ENCODE assay signal across 9 cellular contexts in the genomic region with DNA sequence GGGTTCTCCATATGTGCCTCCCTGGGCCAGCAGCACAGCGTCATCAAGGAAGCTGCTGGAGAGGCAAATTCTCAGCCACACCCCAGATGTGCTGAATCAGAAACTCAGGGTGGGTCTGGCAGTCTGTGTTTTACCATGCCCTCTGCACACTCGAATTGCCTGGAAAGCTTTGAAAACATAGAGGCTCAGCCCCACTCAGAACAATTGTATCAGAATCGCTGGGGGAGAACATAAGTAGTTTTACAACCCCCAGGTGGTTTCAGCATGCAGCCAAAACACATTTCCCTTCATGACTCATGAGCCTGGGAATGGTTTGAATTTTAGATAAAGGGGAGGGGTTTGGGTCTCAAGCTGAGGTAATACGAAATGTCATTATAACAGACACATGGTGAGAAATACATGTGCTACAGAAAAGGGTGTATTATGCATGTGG. TPM values are rescaled to one million over a fixed set of nuclear protein-coding genes. Genes with fewer than 3 reads are reported as not detected.
A peak's percentile ranks its signal among the peaks of the same experiment; 100 is the strongest.
DNase-seq lines count a peak whose midpoint lies in the region; TF ChIP-seq lines count a peak whose summit lies in the region.
"Had no signal": no experiment of that assay in that cellular context is flagged by ENCODE, and none has a peak within 500 bp of the region (broad histone marks: within the 10 kb centered on the region; RNA-seq: fewer than 3 reads in every experiment).

No MANE protein-coding gene starts in this region.

- H3K36me3 ChIP-seq in HEK293 (ENCODE audit: control insufficient read depth in 2 of 2, insufficient read depth in 1 of 2, low read length in 2 of 2): no peaks in the 10 kb centered on the region
- H3K36me3 ChIP-seq in SJCRH30: no peaks in the 10 kb centered on the region
- H3K36me3 ChIP-seq in thymus (ENCODE audit: control insufficient read depth, insufficient read depth): no peaks in the 10 kb centered on the region
- H3K36me3 ChIP-seq: prostate gland had no signal

- intact Hi-C loops in cardiac septum (cut with DNase I): no loop called here

- H3K27me3 ChIP-seq in SJCRH30 (no peaks in the 10 kb centered on the region), thymus (ENCODE audit: control insufficient read depth, insufficient read depth) (no peaks in the 10 kb centered on the region)

- no peaks in the 10 kb centered on the region for H3K4me1 ChIP-seq in HEK293 (ENCODE audit: control insufficient read depth, insufficient read depth, low read length)
- H3K4me1 ChIP-seq in SJCRH30: peaks cover 26% of the 10 kb centered on the region
- no peaks in the 10 kb centered on the region for H3K4me1 ChIP-seq in thymus (ENCODE audit: control insufficient read depth, insufficient read depth, low read length)
- H3K4me1 ChIP-seq: prostate gland had no signal

- POLR2A ChIA-PET in HEK293 (lab: Yijun Ruan, JAX): no interaction called here

- H3K9me3 ChIP-seq in HEK293 (ENCODE audit: control insufficient read depth, insufficient read depth, low read depth, low read length) (no peaks in the 10 kb centered on the region), SJCRH30 (replicated peaks) (no peaks in the 10 kb centered on the region), thymus (ENCODE audit: control insufficient read depth) (no peaks in the 10 kb centered on the region)
- H3K9me3 ChIP-seq: prostate gland had no signal

- H3K4me3 ChIP-seq in HEK293 (ENCODE audit: low read depth, low read length): no peak overlapping the region
- H3K4me3 ChIP-seq in SJCRH30: no peak overlapping the region
- H3K4me3 ChIP-seq in thymus (ENCODE audit: low read length): no peak overlapping the region
- H3K4me3 ChIP-seq: prostate gland had no signal

- CTCF ChIA-PET in HEK293 (lab: Yijun Ruan, JAX): interaction anchor here (0.6 to 0.7 kb wide), 2 partner anchors 123 to 1125 kb away, joined by 3 read pairs; partner anchors contain the start of gene KIAA1143

- 82% methylated on average over 4 of the region's 4 CpGs for WGBS in thymus

- H3K27ac ChIP-seq in HEK293 (ENCODE audit: extremely low read depth, low read depth, low read length): no peak overlapping the region
- no peak overlapping the region; the same call in 1 of the 2 replicates for H3K27ac ChIP-seq in SJCRH30
- H3K27ac ChIP-seq in thymus (ENCODE audit: low read depth): peak overlapping the region; percentile 71
- H3K27ac ChIP-seq: prostate gland had no signal

- DNase-seq in SJCRH30 (peak; percentile 19 to 35), fibroblast of peridontal ligament (ENCODE audit: extremely low read depth) (peak; percentile 93), anterior cingulate cortex (lab: John Stamatoyannopoulos, UW) (no peak), cardiac septum (ENCODE audit: low spot score) (no peak)
- no peak for DNase-seq in central memory CD4-positive, alpha-beta T cell
- DNase-seq: hippocampal formation had no signal

- no peak for TF ChIP-seq CTCF in HEK293 (tag by site-specific recombination; IDR thresholded peaks at IDR 0.05)

TF ChIP-seq in HEK293, 187 proteins besides CTCF, POLR2A, EP300 and RAD21 (continues in another document):
- peak; percentile 57; the same call in 1 of the 2 replicates for TF ChIP-seq KLF8 (tag by site-specific recombination; IDR thresholded peaks at IDR 0.05)
- TF ChIP-seq ZNF184 (tag by site-specific recombination; IDR thresholded peaks at IDR 0.05): peak; percentile 66
- TF ChIP-seq ZBTB21 (tag by site-specific recombination; IDR thresholded peaks at IDR 0.05): peak; percentile 60
- no peak for TF ChIP-seq RBAK (tag by site-specific recombination; IDR thresholded peaks at IDR 0.05)
- TF ChIP-seq IKZF3 (tag by site-specific recombination; IDR thresholded peaks at IDR 0.05): 0 out of 2 replicates have a peak, but pooled peaks have one; percentile 18
- no peak for TF ChIP-seq ZNF555 (tag by site-specific recombination; conservative IDR thresholded peaks at IDR 0.05)
- TF ChIP-seq ZNF239 (tag by site-specific recombination; IDR thresholded peaks at IDR 0.05): no peak
- TF ChIP-seq ZNF843 (tag by site-specific recombination; IDR thresholded peaks at IDR 0.05): 0 out of 2 replicates have a peak, but pooled peaks have one; percentile 48
- TF ChIP-seq ZIC2 (tag by site-specific recombination; IDR thresholded peaks at IDR 0.05): peak; percentile 72
- TF ChIP-seq, protein P1, sequence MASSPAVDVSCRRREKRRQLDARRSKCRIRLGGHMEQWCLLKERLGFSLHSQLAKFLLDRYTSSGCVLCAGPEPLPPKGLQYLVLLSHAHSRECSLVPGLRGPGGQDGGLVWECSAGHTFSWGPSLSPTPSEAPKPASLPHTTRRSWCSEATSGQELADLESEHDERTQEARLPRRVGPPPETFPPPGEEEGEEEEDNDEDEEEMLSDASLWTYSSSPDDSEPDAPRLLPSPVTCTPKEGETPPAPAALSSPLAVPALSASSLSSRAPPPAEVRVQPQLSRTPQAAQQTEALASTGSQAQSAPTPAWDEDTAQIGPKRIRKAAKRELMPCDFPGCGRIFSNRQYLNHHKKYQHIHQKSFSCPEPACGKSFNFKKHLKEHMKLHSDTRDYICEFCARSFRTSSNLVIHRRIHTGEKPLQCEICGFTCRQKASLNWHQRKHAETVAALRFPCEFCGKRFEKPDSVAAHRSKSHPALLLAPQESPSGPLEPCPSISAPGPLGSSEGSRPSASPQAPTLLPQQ (tag by site-specific recombination; IDR thresholded peaks at IDR 0.05): peak; percentile 44; the same call in 1 of the 2 replicates
- TF ChIP-seq ZXDB (tag by site-specific recombination; IDR thresholded peaks at IDR 0.05): no peak
- no peak for TF ChIP-seq ZNF280D (tag by site-specific recombination; IDR thresholded peaks at IDR 0.05)
- TF ChIP-seq ZNF223 (tag by site-specific recombination; IDR thresholded peaks at IDR 0.05): no peak
- TF ChIP-seq SP2 (tag by site-specific recombination; IDR thresholded peaks at IDR 0.05): no peak; the same call in 1 of the 2 replicates
- TF ChIP-seq GLIS1 (tag by site-specific recombination; IDR thresholded peaks at IDR 0.05): peak; percentile 99
- no peak for TF ChIP-seq ZNF76 (tag by site-specific recombination; IDR thresholded peaks at IDR 0.05; ENCODE audit: borderline replicate concordance, low read depth)
- TF ChIP-seq ZNF600 (tag by site-specific recombination; IDR thresholded peaks at IDR 0.05): peak; percentile 67; the same call in 1 of the 2 replicates
- TF ChIP-seq, protein P2, sequence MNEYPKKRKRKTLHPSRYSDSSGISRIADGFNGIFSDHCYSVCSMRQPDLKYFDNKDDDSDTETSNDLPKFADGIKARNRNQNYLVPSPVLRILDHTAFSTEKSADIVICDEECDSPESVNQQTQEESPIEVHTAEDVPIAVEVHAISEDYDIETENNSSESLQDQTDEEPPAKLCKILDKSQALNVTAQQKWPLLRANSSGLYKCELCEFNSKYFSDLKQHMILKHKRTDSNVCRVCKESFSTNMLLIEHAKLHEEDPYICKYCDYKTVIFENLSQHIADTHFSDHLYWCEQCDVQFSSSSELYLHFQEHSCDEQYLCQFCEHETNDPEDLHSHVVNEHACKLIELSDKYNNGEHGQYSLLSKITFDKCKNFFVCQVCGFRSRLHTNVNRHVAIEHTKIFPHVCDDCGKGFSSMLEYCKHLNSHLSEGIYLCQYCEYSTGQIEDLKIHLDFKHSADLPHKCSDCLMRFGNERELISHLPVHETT (tag by site-specific recombination; IDR thresholded peaks at IDR 0.05): peak; percentile 69; the same call in 1 of the 2 replicates

RNA-seq across cellular contexts. Expression of gene TGM4, which starts 9.6 kb away (rescaled TPM):
- not detected in 2 replicates for total RNA-seq in SJCRH30 (2014; rRNA removed; shearing (Covaris generic))
- polyA plus RNA-seq in thymus: 0.62 TPM
- not detected for total RNA-seq in cardiac septum

RNA-seq across cellular contexts. Expression of gene TMEM42, which starts 22.3 kb away (rescaled TPM):
- 1.6 TPM in 2 replicates for total RNA-seq in SJCRH30 (2014; rRNA removed; shearing (Covaris generic))
- polyA plus RNA-seq in thymus: 49.0 TPM
- total RNA-seq in cardiac septum: 10.5 TPM

Comparison
In these comparisons a context has a peak if more than half of its experiments do, and no peak if none do; other contexts are left out.
1. DNase-seq: peak in SJCRH30 (2 of 2) and fibroblast of peridontal ligament (single experiment); none in central memory CD4-positive, alpha-beta T cell (single experiment), anterior cingulate cortex (0 of 58) and cardiac septum (single experiment).